ENCODE assay signal across 8 cellular contexts in genomic region chr4:169621754-169622481, GRCh38. TPM values are rescaled to one million over a fixed set of nuclear protein-coding genes. Genes with fewer than 3 reads are reported as not detected.
DNase-seq lines count a peak whose midpoint lies in the region; ATAC-seq and TF ChIP-seq lines count a peak whose summit lies in the region.

No MANE protein-coding gene starts in this region.

- no peaks in the 10 kb centered on the region for H3K27me3 ChIP-seq in endocrine pancreas (ENCODE audit: control insufficient read depth, insufficient read depth, low read length)
- no peaks in the 10 kb centered on the region for H3K27me3 ChIP-seq in osteoblast (ENCODE audit: insufficient read depth, low read length)

- peak overlapping the region; percentile 44 for H3K9ac ChIP-seq in endocrine pancreas (ENCODE audit: control insufficient read depth, insufficient read depth, low read length)

- no peaks in the 10 kb centered on the region for H3K36me3 ChIP-seq in endocrine pancreas (ENCODE audit: control insufficient read depth, insufficient read depth, low read length)
- no peaks in the 10 kb centered on the region for H3K36me3 ChIP-seq in osteoblast (ENCODE audit: insufficient read depth, low read length)

- H3K79me2 ChIP-seq in osteoblast (ENCODE audit: insufficient read depth, low read length) = peaks cover 63% of the 10 kb centered on the region

- H3K4me1 ChIP-seq in endocrine pancreas (ENCODE audit: control insufficient read depth, insufficient read depth, low read length) (peaks cover 13% of the 10 kb centered on the region), osteoblast (ENCODE audit: insufficient read depth, low read length) (peaks cover 22% of the 10 kb centered on the region)

- H2AFZ ChIP-seq in osteoblast (ENCODE audit: low read length) = no peak overlapping the region

- peak; percentile 72 for DNase-seq in EH (ENCODE audit: low read depth)
- peak; percentile 4 to 45 for DNase-seq in SW 1271 (lab: John Stamatoyannopoulos, UW)
- DNase-seq in osteoblast (ENCODE audit: insufficient read length, low spot score, missing footprints) = no peak
- DNase-seq in superior temporal gyrus (ENCODE audit: extremely low spot score) = no peak
- DNase-seq in SKM-1 (lab: John Stamatoyannopoulos, UW; ENCODE audit: unreplicated experiment) = no peak
- DNase-seq in activated CD4-positive, CD25-positive, alpha-beta regulatory T cell (lab: John Stamatoyannopoulos, UW) = no peak

- H3K9me3 ChIP-seq in endocrine pancreas (ENCODE audit: control insufficient read depth, low read length) = no peaks in the 10 kb centered on the region
- H3K9me3 ChIP-seq in osteoblast (ENCODE audit: low read depth, low read length) = no peaks in the 10 kb centered on the region

- peak overlapping the region; percentile 95 for H3K4me3 ChIP-seq in endocrine pancreas (ENCODE audit: control insufficient read depth, insufficient read depth, low read length)
- peak overlapping the region; percentile 82 for H3K4me3 ChIP-seq in osteoblast (ENCODE audit: insufficient read depth, low read length)

- TF ChIP-seq CTCF in osteoblast (IDR thresholded peaks at IDR 0.05; ENCODE audit: extremely low read depth, low read depth, low read length) = no peak

- H3K4me2 ChIP-seq in osteoblast (ENCODE audit: insufficient read depth, low read length) = peak overlapping the region; percentile 97

- peak overlapping the region; percentile 99 for H3K27ac ChIP-seq in osteoblast (ENCODE audit: low read depth, low read length)

- ATAC-seq in HG03139 (IDR thresholded peaks at IDR 0.05; ENCODE audit: unreplicated experiment) = peak; percentile 16

- peaks cover 12% of the 10 kb centered on the region for H4K20me1 ChIP-seq in osteoblast (ENCODE audit: insufficient read depth, low read length)

RNA-seq across cellular contexts. Expression of gene CLCN3, which starts 1.5 kb away (rescaled TPM):
- total RNA-seq in osteoblast = 32.2 and 35.9 TPM in 2 replicates

RNA-seq across cellular contexts. Expression of gene NEK1, which starts 9.5 kb away (rescaled TPM):
- 9.8 and 15.3 TPM in 2 replicates for total RNA-seq in osteoblast

Comparison
In these comparisons a context has a peak if more than half of its experiments do, and no peak if none do; other contexts are left out.
1. DNase-seq: peak in EH (single experiment) and SW 1271 (2 of 2); none in osteoblast (single experiment), superior temporal gyrus (single experiment), SKM-1 (single experiment) and activated CD4-positive, CD25-positive, alpha-beta regulatory T cell (0 of 4).